23 cellular contexts compared by ENCODE assay signal in the genomic region with DNA sequence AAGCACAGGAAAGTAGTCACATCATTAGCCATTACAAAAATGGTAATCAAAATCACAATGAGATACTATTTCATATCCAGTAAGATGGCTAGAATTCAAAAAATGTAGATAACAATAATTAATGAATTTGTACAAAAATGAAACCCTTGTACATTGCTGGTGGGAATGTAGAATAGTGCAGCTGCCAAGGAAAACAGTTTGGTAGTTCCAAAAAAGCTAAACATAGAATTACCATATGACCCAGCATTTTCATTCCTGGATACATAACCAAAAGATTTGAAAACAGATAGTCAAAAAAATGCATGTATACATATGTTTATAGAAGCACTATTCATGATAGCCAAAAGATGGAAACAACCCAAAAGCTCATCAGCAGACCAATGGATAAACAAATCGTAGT.
"Had no signal": no experiment of that assay in that cellular context is flagged by ENCODE, and none has a peak within 500 bp of the region (broad histone marks: within the 10 kb centered on the region; RNA-seq: fewer than 3 reads in every experiment).

No MANE protein-coding gene starts in this region.

- H3K27ac ChIP-seq: colonic mucosa, dorsolateral prefrontal cortex, esophagus muscularis mucosa, foreskin keratinocyte, gastroesophageal sphincter, heart left ventricle, hepatocyte, lower lobe of right lung had no signal

- H3K27me3 ChIP-seq: colonic mucosa, dorsolateral prefrontal cortex, esophagus muscularis mucosa, foreskin keratinocyte, gastroesophageal sphincter, heart left ventricle, hepatocyte had no signal

- H3K9me3 ChIP-seq: colonic mucosa, esophagus muscularis mucosa, gastroesophageal sphincter, lower lobe of right lung had no signal

- DNase-seq: colonic mucosa; cortex of kidney; dorsolateral prefrontal cortex; effector CD4-positive, alpha-beta T cell; effector memory CD4-positive, alpha-beta T cell; foreskin keratinocyte; heart left ventricle; hypothalamus; immature natural killer cell; islet precursor cell; kidney; kidney glomerular epithelial cell; left colon; left ventricle myocardium superior; lower lobe of right lung; mesenchymal stem cell; midbrain had no signal

- H3K4me1 ChIP-seq: colonic mucosa, foreskin keratinocyte, gastroesophageal sphincter had no signal

- H3K4me3 Mint-ChIP-seq: dendritic cell treated with granulocyte-macrophage colony-stimulating factor and Interleukin-4, amounts not matched to agents 40 ng/mL and 50 ng/mL, for 4 days; immature natural killer cell had no signal

- H3K79me2 ChIP-seq: hepatocyte had no signal

- H3K4me2 ChIP-seq: hepatocyte had no signal

- H3K27ac Mint-ChIP-seq: dendritic cell treated with granulocyte-macrophage colony-stimulating factor and Interleukin-4, amounts not matched to agents 40 ng/mL and 50 ng/mL, for 4 days; immature natural killer cell had no signal

- H3K4me1 Mint-ChIP-seq: immature natural killer cell had no signal

- FAIRE-seq: endothelial cell of umbilical vein, kidney had no signal

- H3K27me3 Mint-ChIP-seq: dendritic cell treated with granulocyte-macrophage colony-stimulating factor and Interleukin-4, amounts not matched to agents 40 ng/mL and 50 ng/mL, for 4 days had no signal

- ATAC-seq: foreskin keratinocyte, gastroesophageal sphincter, heart left ventricle, left colon, left lobe of liver, left ventricle myocardium superior, lower lobe of right lung had no signal

- H2AFZ ChIP-seq: hepatocyte had no signal

- H3K4me3 ChIP-seq: colonic mucosa, dorsolateral prefrontal cortex, esophagus muscularis mucosa, gastroesophageal sphincter, heart left ventricle, hepatocyte, lower lobe of right lung had no signal

- H3K36me3 ChIP-seq: colonic mucosa, esophagus muscularis mucosa, gastroesophageal sphincter, heart left ventricle, lower lobe of right lung had no signal

- H3K36me3 Mint-ChIP-seq: immature natural killer cell had no signal
